Comparison of ENCODE assay signal across 39 cellular contexts in the genomic region with DNA sequence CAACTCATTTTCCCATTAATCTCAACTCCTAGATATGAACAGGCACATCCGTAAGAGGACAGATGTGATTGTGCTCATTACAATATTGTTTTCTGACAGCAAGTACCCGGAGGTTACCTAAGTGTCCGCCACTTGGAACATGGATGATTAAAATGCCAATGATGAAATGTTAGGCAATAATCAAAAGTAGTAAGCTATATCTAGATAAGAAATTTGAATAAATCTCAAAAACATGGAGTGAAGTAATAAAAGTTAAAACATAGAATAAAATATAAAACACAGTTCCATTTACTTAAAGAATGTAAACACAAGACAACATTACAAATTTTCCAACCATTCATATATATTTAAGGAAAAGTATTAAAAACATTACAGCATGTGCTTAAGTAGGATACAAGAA. TPM values are rescaled to one million over a fixed set of nuclear protein-coding genes. Genes with fewer than 3 reads are reported as not detected.
"Had no signal": no experiment of that assay in that cellular context is flagged by ENCODE, and none has a peak within 500 bp of the region (broad histone marks: within the 10 kb centered on the region; RNA-seq: fewer than 3 reads in every experiment).

No MANE protein-coding gene starts in this region.

- H3K27me3 ChIP-seq: MG63 had no signal

- H3K4me3 ChIP-seq: MG63 had no signal

- DNase-seq: Karpas-422, Kasumi-1, MG63, MM.1S, MV-4-11, NCI-H1048, NCI-H1092, NCI-H1092 treated with DMSO at 0.1 percent for 48 hours, NCI-H1105, NCI-H1105 treated with DMSO at 0.1 percent for 48 hours, NCI-H1417, NCI-H1417 treated with DMSO at 0.1 percent for 48 hours, NCI-H1436, NCI-H1436 treated with DMSO at 0.1 percent for 48 hours, NCI-H146, NCI-H1694, NCI-H1694 treated with DMSO at 0.1 percent for 48 hours, NCI-H187, NCI-H187 treated with DMSO at 0.1 percent for 48 hours, NCI-H1930, NCI-H2029, NCI-H2029 treated with DMSO at 0.1 percent for 48 hours, NCI-H2081, NCI-H2081 treated with DMSO at 0.1 percent for 48 hours, NCI-H2107, NCI-H2171, NCI-H2171 treated with DMSO at 0.1 percent for 48 hours, NCI-H2227 treated with DMSO at 0.1 percent for 48 hours, NCI-H226, NCI-H345, NCI-H446, NCI-H446 treated with DMSO at 0.1 percent for 48 hours, NCI-H510A, NCI-H510A treated with DMSO at 0.1 percent for 48 hours, NCI-H524 had no signal

- H3K9me3 ChIP-seq: MG63 had no signal

- H3K36me3 ChIP-seq: MG63 had no signal

RNA-seq across cellular contexts. Expression of a gene that starts 59.2 kb away (rescaled TPM):
- total RNA-seq: LHCN-M2, M059J, MCF 10A, NCI-H460 had no signal
